ENCODE assay signal across 17 cellular contexts in genomic region chr12:62446741-62447452, GRCh38. TPM values are rescaled to one million over a fixed set of nuclear protein-coding genes. Genes with fewer than 3 reads are reported as not detected.
A peak's percentile ranks its signal among the peaks of the same experiment; 100 is the strongest.
DNase-seq lines count a peak whose midpoint lies in the region; ATAC-seq, FAIRE-seq and TF ChIP-seq lines count a peak whose summit lies in the region.
"Had no signal": no experiment of that assay in that cellular context is flagged by ENCODE, and none has a peak within 500 bp of the region (broad histone marks: within the 10 kb centered on the region; RNA-seq: fewer than 3 reads in every experiment).

No MANE protein-coding gene starts in this region.

- POLR2A ChIA-PET in MCF 10A (lab: Yijun Ruan, JAX) = no interaction called here
- POLR2A ChIA-PET in activated CD4-positive, alpha-beta T cell treated with anti-CD3 and anti-CD28 coated beads for 36 hours (lab: Charles Lee) = no interaction called here

- H3K9me3 ChIP-seq in OCI-LY3 (ENCODE audit: insufficient read depth, low read length) (0 out of 2 replicates have a peak, but pooled peaks cover 7% of the 10 kb centered on the region), transverse colon (peaks cover 15 to 23% of the 10 kb centered on the region in 2 donors), stomach (peaks cover 3 to 25% (median 15%) of the 10 kb centered on the region in 4 donors)

- H3K27me3 ChIP-seq in OCI-LY3 (ENCODE audit: low read depth, low read length) (no peaks in the 10 kb centered on the region), transverse colon (no peaks in the 10 kb centered on the region), stomach (no peaks in the 10 kb centered on the region)

- no peak overlapping the region for H3K4me3 Mint-ChIP-seq in MCF 10A (ENCODE audit: unreplicated experiment)
- H3K4me3 Mint-ChIP-seq in activated CD4-positive, alpha-beta T cell treated with anti-CD3 and anti-CD28 coated beads for 36 hours = no peak overlapping the region
- H3K4me3 Mint-ChIP-seq: CD8-positive, alpha-beta memory T cell; HFFc6 had no signal

- no TSS peak for BruUV-seq in MCF 10A (replicated peaks; lab: Mats Ljungman, UMichigan)

- no peak overlapping the region for H3K27ac Mint-ChIP-seq in MCF 10A (ENCODE audit: low read depth, unreplicated experiment)
- H3K27ac Mint-ChIP-seq in activated CD4-positive, alpha-beta T cell treated with anti-CD3 and anti-CD28 coated beads for 36 hours = no peak overlapping the region
- H3K27ac Mint-ChIP-seq: HFFc6 had no signal

- TF ChIP-seq CTCF in MCF 10A (IDR thresholded peaks at IDR 0.05; ENCODE audit: unreplicated experiment) = no peak
- TF ChIP-seq CTCF in OCI-LY3 (IDR thresholded peaks at IDR 0.05; ENCODE audit: low read depth, low read length) = no peak
- no peak for TF ChIP-seq CTCF in transverse colon (IDR thresholded peaks at IDR 0.05)
- TF ChIP-seq CTCF in stomach (IDR thresholded peaks at IDR 0.05) = no peak

- no peaks in the 10 kb centered on the region for H3K36me3 Mint-ChIP-seq in MCF 10A (ENCODE audit: insufficient read depth, unreplicated experiment)
- H3K36me3 Mint-ChIP-seq in activated CD4-positive, alpha-beta T cell treated with anti-CD3 and anti-CD28 coated beads for 36 hours (ENCODE audit: low read depth) = peaks cover 4% of the 10 kb centered on the region

- DNase-seq in T47D (ENCODE audit: low read depth in 1 of 2, low spot score in 1 of 2) = peak; percentile 26 to 54
- no peak for DNase-seq in MCF 10A (ENCODE audit: unreplicated experiment)
- DNase-seq in transverse colon = no peak
- DNase-seq in activated CD4-positive, alpha-beta T cell treated with anti-CD3 and anti-CD28 coated beads for 36 hours = no peak
- DNase-seq in stomach = no peak
- DNase-seq in effector CD4-positive, alpha-beta T cell = no peak
- DNase-seq: AML-193; Caco-2; CD8-positive, alpha-beta memory T cell; GM23248; HFFc6; IMR-90 had no signal

- no peaks in the 10 kb centered on the region for H3K4me1 Mint-ChIP-seq in MCF 10A (ENCODE audit: insufficient read depth, unreplicated experiment)
- no peaks in the 10 kb centered on the region for H3K4me1 Mint-ChIP-seq in activated CD4-positive, alpha-beta T cell treated with anti-CD3 and anti-CD28 coated beads for 36 hours
- H3K4me1 Mint-ChIP-seq: CD8-positive, alpha-beta memory T cell had no signal

- H3K4me1 ChIP-seq in OCI-LY3 (ENCODE audit: low read length) (no peaks in the 10 kb centered on the region), transverse colon (peaks cover 0 to 5% (median 4%) of the 10 kb centered on the region in 4 donors), stomach (no peaks in the 10 kb centered on the region)
- H3K4me1 ChIP-seq: BLaER1, Caco-2, HAP-1 had no signal

- peaks cover 12% of the 10 kb centered on the region for H3K27me3 Mint-ChIP-seq in MCF 10A (ENCODE audit: insufficient read depth, unreplicated experiment)
- peaks cover 2% of the 10 kb centered on the region for H3K27me3 Mint-ChIP-seq in activated CD4-positive, alpha-beta T cell treated with anti-CD3 and anti-CD28 coated beads for 36 hours

- H3K4me3 ChIP-seq in OCI-LY3 (ENCODE audit: low read length) (no peak overlapping the region), transverse colon (no peak overlapping the region), stomach (no peak overlapping the region)
- H3K4me3 ChIP-seq: BLaER1, GM23248, HAP-1 had no signal

- H3K9me3 Mint-ChIP-seq in MCF 10A (ENCODE audit: unreplicated experiment) = peaks cover 12% of the 10 kb centered on the region
- peaks cover 18% of the 10 kb centered on the region for H3K9me3 Mint-ChIP-seq in activated CD4-positive, alpha-beta T cell treated with anti-CD3 and anti-CD28 coated beads for 36 hours (ENCODE audit: low read depth)

- FAIRE-seq in colon (lab: Jason Lieb, UNC) = peak; percentile 21

- TF ChIP-seq EP300 in transverse colon (IDR thresholded peaks at IDR 0.05; ENCODE audit: low read depth) (no peak), stomach (IDR thresholded peaks at IDR 0.05) (no peak)

- ATAC-seq in activated CD4-positive, alpha-beta T cell treated with anti-CD3 and anti-CD28 coated beads for 36 hours = no peak

- TF ChIP-seq POLR2A in transverse colon (IDR thresholded peaks at IDR 0.05) = no peak
- no peak for TF ChIP-seq POLR2A in stomach (IDR thresholded peaks at IDR 0.05)

- H3K9ac ChIP-seq in OCI-LY3 (ENCODE audit: low read length) = no peak overlapping the region
- H3K9ac ChIP-seq: BLaER1, GM23248 had no signal

- H3K36me3 ChIP-seq in OCI-LY3 (replicated peaks; ENCODE audit: low read depth, low read length) (no peaks in the 10 kb centered on the region), transverse colon (no peaks in the 10 kb centered on the region), stomach (no peaks in the 10 kb centered on the region)
- H3K36me3 ChIP-seq: BLaER1, HAP-1 had no signal

- CTCF ChIA-PET in MCF 10A (lab: Yijun Ruan, JAX) = interaction anchor here (0.9 to 2.4 kb wide), 3 partner anchors 9 to 11 kb away, joined by 4 to 8 read pairs (median 7); no protein-coding TSS in a partner anchor
- CTCF ChIA-PET in activated CD4-positive, alpha-beta T cell treated with anti-CD3 and anti-CD28 coated beads for 36 hours (lab: Charles Lee) = interaction anchor here (1.0 to 2.3 kb wide), 3 partner anchors 9 to 348 kb away, joined by 3 to 16 read pairs (median 6); no protein-coding TSS in a partner anchor

- H3K27ac ChIP-seq in OCI-LY3 (ENCODE audit: low read length) (no peak overlapping the region), transverse colon (peak overlapping the region; percentile 18 to 56 (median 54)), stomach (no peak overlapping the region)
- H3K27ac ChIP-seq: 22Rv1, BLaER1, GM23248 had no signal

- in situ Hi-C loops in T47D (cut with HindIII; ENCODE audit: low pct_unique_long_range_greater_than_20kb, low sequenced_read_pairs) = no loop called here
- in situ Hi-C loops in transverse colon (cut with MboI; ENCODE audit: low pct_ligation_motif_present in 1 of 4, low pct_unique_long_range_greater_than_20kb in 1 of 4, low sequenced_read_pairs in 3 of 4) = loop anchor here in 3 of 4 donors (10.0 to 25.0 kb wide), 3 partner anchors 338 to 348 kb away; no protein-coding TSS in a partner anchor

- 20 to 22% methylated on average over 2 of the region's 2 CpGs for WGBS in transverse colon (ENCODE audit: low coverage in 1 of 2), 2 donors
- 47 to 74% (median 54%) methylated on average over 2 of the region's 2 CpGs for WGBS in stomach, 5 donors

- no peaks in the 10 kb centered on the region for H3K79me2 ChIP-seq in OCI-LY3 (ENCODE audit: low read length)

- intact Hi-C loops in MCF 10A (cut with micrococcal nuclease) (no loop called here), transverse colon (cut with DNase I; ENCODE audit: low total_unique reads) (no loop called here), stomach (cut with DNase I; ENCODE audit: low total_unique reads) (no loop called here)
- intact Hi-C loops in activated CD4-positive, alpha-beta T cell treated with anti-CD3 and anti-CD28 coated beads for 36 hours (cut with DNase I, micrococcal nuclease) = no loop called here

- H4K20me1 ChIP-seq in OCI-LY3 (ENCODE audit: insufficient read depth, low read length) = no peaks in the 10 kb centered on the region
- H4K20me1 ChIP-seq: BLaER1 had no signal

- H2AFZ ChIP-seq in OCI-LY3 (ENCODE audit: low read depth, low read length) = 0 out of 2 replicates have a peak overlapping the region, but pooled peaks have one; percentile 46
- H2AFZ ChIP-seq: GM23248 had no signal

- no peak overlapping the region for H3K4me2 ChIP-seq in OCI-LY3 (ENCODE audit: low read length)
- H3K4me2 ChIP-seq: BLaER1 had no signal

RNA-seq across cellular contexts. Expression of gene MON2, which starts 19.7 kb away (rescaled TPM):
- total RNA-seq in MCF 10A (2022) = 49.5 and 57.4 TPM in 2 replicates
- total RNA-seq in transverse colon = 100 to 1,000 TPM in 3 of 4 donors, 10 to 100 TPM in 1; 94.6 to 157 (median 129) TPM
- total RNA-seq in activated CD4-positive, alpha-beta T cell treated with anti-CD3 and anti-CD28 coated beads for 36 hours = 10 to 100 TPM; 26.9 to 31.3 TPM
- total RNA-seq in stomach = 100 to 1,000 TPM in 3 of 5 donors, 10 to 100 TPM in 2; 20.4 to 191 (median 144) TPM
- polyA plus RNA-seq in stomach = 1 to 10 TPM; 3.1 to 9.4 (median 3.2) TPM

Comparison
In these comparisons a context has a peak if more than half of its experiments do, and no peak if none do; other contexts are left out.
1. DNase-seq: peak in T47D (2 of 2); none in MCF 10A (single experiment), transverse colon (single experiment), activated CD4-positive, alpha-beta T cell treated with anti-CD3 and anti-CD28 coated beads for 36 hours (single experiment), stomach (single experiment) and effector CD4-positive, alpha-beta T cell (single experiment).
2. H3K27ac ChIP-seq: peak in transverse colon (4 of 4); none in OCI-LY3 (single experiment) and stomach (0 of 5).